In genomic region chr15:85704021-85704420, GRCh38 we compare ENCODE assay signal across 10 cellular contexts.
DNase-seq lines count a peak whose midpoint lies in the region; ATAC-seq and TF ChIP-seq lines count a peak whose summit lies in the region.
"Had no signal": no experiment of that assay in that cellular context is flagged by ENCODE, and none has a peak within 500 bp of the region (broad histone marks: within the 10 kb centered on the region; RNA-seq: fewer than 3 reads in every experiment).

No MANE protein-coding gene starts in this region.

- peaks cover 0 to 33% (median 20%) of the 10 kb centered on the region in 4 donors for H3K36me3 ChIP-seq in stomach

- ATAC-seq in activated CD4-positive, alpha-beta T cell treated with anti-CD3 and anti-CD28 coated beads for 36 hours: peak; percentile 37
- ATAC-seq in GM21825 (IDR thresholded peaks at IDR 0.05; ENCODE audit: unreplicated experiment): no peak

- H3K4me1 ChIP-seq in stomach: peaks cover 58 to 77% (median 70%) of the 10 kb centered on the region in 4 donors

- peak overlapping the region; percentile 94 for H3K27ac Mint-ChIP-seq in activated CD4-positive, alpha-beta T cell treated with anti-CD3 and anti-CD28 coated beads for 36 hours
- H3K27ac Mint-ChIP-seq in activated CD4-positive, alpha-beta memory T cell treated with anti-CD3 and anti-CD28 coated beads, Interleukin-2, amount 10 ng/mL, durations not matched to agents 7 days and 5 days: peak overlapping the region; percentile 82
- H3K27ac Mint-ChIP-seq in immature natural killer cell: peak overlapping the region; percentile 97 to 100 (median 98)

- TF ChIP-seq POLR2A in stomach (IDR thresholded peaks at IDR 0.05): no peak

- H3K4me1 Mint-ChIP-seq in activated CD4-positive, alpha-beta T cell treated with anti-CD3 and anti-CD28 coated beads for 36 hours: peaks cover 85% of the 10 kb centered on the region
- H3K4me1 Mint-ChIP-seq in activated CD4-positive, alpha-beta memory T cell treated with anti-CD3 and anti-CD28 coated beads, Interleukin-2, amount 10 ng/mL, durations not matched to agents 7 days and 5 days: peaks cover 73% of the 10 kb centered on the region
- H3K4me1 Mint-ChIP-seq in immature natural killer cell: peaks cover 89 to 95% of the 10 kb centered on the region in 2 donors

- 17 to 44% (median 27%) methylated on average over 3 of the region's 3 CpGs for WGBS in stomach, 5 donors

- POLR2A ChIA-PET in activated CD4-positive, alpha-beta T cell treated with anti-CD3 and anti-CD28 coated beads for 36 hours (lab: Charles Lee): interaction anchor here (0.6 to 3.5 kb wide), 9 partner anchors 12 to 296 kb away, joined by 3 to 31 read pairs (median 6); no protein-coding TSS in a partner anchor
- POLR2A ChIA-PET in activated CD4-positive, alpha-beta memory T cell treated with anti-CD3 and anti-CD28 coated beads, Interleukin-2, amount 10 ng/mL, durations not matched to agents 7 days and 5 days (lab: Charles Lee): interaction anchor here (1.0 to 9.7 kb wide), 10 partner anchors 8 to 324 kb away, joined by 3 to 285 read pairs (median 16); partner anchors contain the start of gene AKAP13

- no peak overlapping the region for H3K4me3 ChIP-seq in stomach

- intact Hi-C loops in activated CD4-positive, alpha-beta T cell treated with anti-CD3 and anti-CD28 coated beads for 36 hours (cut with DNase I, micrococcal nuclease): loop anchor here in 1 of 2 experiments (2.0 to 5.0 kb wide), 3 partner anchors 121 to 372 kb away; no protein-coding TSS in a partner anchor
- intact Hi-C loops in stomach (cut with DNase I; ENCODE audit: low total_unique reads): no loop called here

- TF ChIP-seq EP300 in stomach (IDR thresholded peaks at IDR 0.05): no peak

- H3K27ac ChIP-seq in stomach: peak overlapping the region; percentile 70 to 93 (median 86)

- no peaks in the 10 kb centered on the region for H3K27me3 Mint-ChIP-seq in activated CD4-positive, alpha-beta T cell treated with anti-CD3 and anti-CD28 coated beads for 36 hours
- no peaks in the 10 kb centered on the region for H3K27me3 Mint-ChIP-seq in activated CD4-positive, alpha-beta memory T cell treated with anti-CD3 and anti-CD28 coated beads, Interleukin-2, amount 10 ng/mL, durations not matched to agents 7 days and 5 days
- peaks cover 6 to 34% (median 8%) of the 10 kb centered on the region in 3 donors for H3K27me3 Mint-ChIP-seq in immature natural killer cell (ENCODE audit: low read depth in 3 of 3)

- peak overlapping the region; percentile 56 for H3K4me3 Mint-ChIP-seq in activated CD4-positive, alpha-beta T cell treated with anti-CD3 and anti-CD28 coated beads for 36 hours
- peak overlapping the region; percentile 46 for H3K4me3 Mint-ChIP-seq in activated CD4-positive, alpha-beta memory T cell treated with anti-CD3 and anti-CD28 coated beads, Interleukin-2, amount 10 ng/mL, durations not matched to agents 7 days and 5 days
- H3K4me3 Mint-ChIP-seq in immature natural killer cell: peak overlapping the region; percentile 67 to 83 (median 74)

- CTCF ChIA-PET in activated CD4-positive, alpha-beta T cell treated with anti-CD3 and anti-CD28 coated beads for 36 hours (lab: Charles Lee): interaction anchor here (0.6 to 6.4 kb wide), 6 partner anchors 13 to 408 kb away, joined by 3 to 50 read pairs (median 4); no protein-coding TSS in a partner anchor
- CTCF ChIA-PET in activated CD4-positive, alpha-beta memory T cell treated with anti-CD3 and anti-CD28 coated beads, Interleukin-2, amount 10 ng/mL, durations not matched to agents 7 days and 5 days (lab: Charles Lee): interaction anchor here (4.4 kb wide), 1 partner anchor 13 kb away, joined by 46 read pairs; no protein-coding TSS in a partner anchor

- peak; percentile 69 for DNase-seq in activated CD4-positive, alpha-beta T cell treated with anti-CD3 and anti-CD28 coated beads for 36 hours
- no peak for DNase-seq in activated CD4-positive, alpha-beta T cell treated with anti-CD3 and anti-CD28 coated beads, Interleukin-2, amount 50 U/mL, for 1 hour
- DNase-seq in activated CD4-positive, alpha-beta memory T cell treated with anti-CD3 and anti-CD28 coated beads, Interleukin-2, amount 10 ng/mL, durations not matched to agents 7 days and 5 days: peak; percentile 44
- peak in 1 of 3 donors; percentile 26 for DNase-seq in immature natural killer cell
- no peak for DNase-seq in stomach
- DNase-seq in SW480 (ENCODE audit: low spot score): no peak
- DNase-seq in HK-2 (ENCODE audit: unreplicated experiment): no peak
- DNase-seq: islet precursor cell, NCI-H1105 had no signal

- no peaks in the 10 kb centered on the region for H3K9me3 ChIP-seq in stomach

- H3K9me3 Mint-ChIP-seq in activated CD4-positive, alpha-beta T cell treated with anti-CD3 and anti-CD28 coated beads for 36 hours (ENCODE audit: low read depth): no peaks in the 10 kb centered on the region
- H3K9me3 Mint-ChIP-seq in activated CD4-positive, alpha-beta memory T cell treated with anti-CD3 and anti-CD28 coated beads, Interleukin-2, amount 10 ng/mL, durations not matched to agents 7 days and 5 days: no peaks in the 10 kb centered on the region
- H3K9me3 Mint-ChIP-seq in immature natural killer cell: no peaks in the 10 kb centered on the region

- no peak for TF ChIP-seq CTCF in stomach (IDR thresholded peaks at IDR 0.05)

- peaks cover 23% of the 10 kb centered on the region for H3K36me3 Mint-ChIP-seq in activated CD4-positive, alpha-beta T cell treated with anti-CD3 and anti-CD28 coated beads for 36 hours (ENCODE audit: low read depth)
- peaks cover 45% of the 10 kb centered on the region for H3K36me3 Mint-ChIP-seq in activated CD4-positive, alpha-beta memory T cell treated with anti-CD3 and anti-CD28 coated beads, Interleukin-2, amount 10 ng/mL, durations not matched to agents 7 days and 5 days (ENCODE audit: low read depth)
- peaks cover 14 to 25% (median 18%) of the 10 kb centered on the region in 3 donors for H3K36me3 Mint-ChIP-seq in immature natural killer cell

- no peaks in the 10 kb centered on the region for H3K27me3 ChIP-seq in stomach

Comparison
In these comparisons a context has a peak if more than half of its experiments do, and no peak if none do; other contexts are left out.
1. DNase-seq: peak in activated CD4-positive, alpha-beta T cell treated with anti-CD3 and anti-CD28 coated beads for 36 hours (single experiment) and activated CD4-positive, alpha-beta memory T cell treated with anti-CD3 and anti-CD28 coated beads, Interleukin-2, amount 10 ng/mL, durations not matched to agents 7 days and 5 days (single experiment); none in activated CD4-positive, alpha-beta T cell treated with anti-CD3 and anti-CD28 coated beads, Interleukin-2, amount 50 U/mL, for 1 hour (single experiment), stomach (single experiment), SW480 (single experiment) and HK-2 (single experiment).
2. Peak in every context shown above with its lines, with median percentiles within 50 percentile points of each other: H3K27ac Mint-ChIP-seq and H3K4me3 Mint-ChIP-seq.